ENCODE assay signal across 8 cellular contexts in the genomic region with DNA sequence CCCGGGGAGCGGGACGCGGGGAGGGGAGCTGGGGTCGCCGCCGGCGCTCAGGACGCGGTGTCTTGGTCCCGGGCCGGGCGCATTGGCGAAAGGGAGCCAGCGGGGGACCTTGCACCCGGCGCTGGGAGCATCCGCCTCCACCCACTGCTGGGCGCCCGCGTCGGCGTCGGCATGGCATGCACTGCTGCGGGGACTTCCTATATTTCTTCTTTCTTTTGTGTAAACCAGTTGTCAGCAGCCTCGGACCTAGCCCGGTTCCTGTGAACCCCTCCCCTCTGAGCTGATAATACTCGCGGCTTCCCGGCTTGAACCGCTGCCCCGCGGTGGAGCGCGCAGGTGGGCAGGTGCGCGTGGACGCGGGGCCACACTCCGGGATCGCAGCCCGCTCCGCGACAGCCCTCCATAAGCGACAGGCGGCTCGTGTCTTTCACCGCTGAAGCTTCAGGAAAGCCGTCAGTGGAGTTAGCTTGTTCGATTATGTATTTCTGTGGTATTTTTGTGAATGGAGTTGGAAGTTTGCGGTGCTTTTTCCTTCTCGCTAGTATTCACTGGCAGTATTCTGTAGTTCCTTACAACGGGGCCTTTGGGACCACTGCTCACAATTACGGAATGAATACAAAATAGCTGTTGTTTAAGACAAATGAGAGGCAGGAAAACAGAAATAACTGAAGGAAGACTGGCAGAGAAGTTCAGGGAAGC. TPM values are rescaled to one million over a fixed set of nuclear protein-coding genes. Genes with fewer than 3 reads are reported as not detected.
DNase-seq lines count a peak whose midpoint lies in the region; ATAC-seq and TF ChIP-seq lines count a peak whose summit lies in the region.

No MANE protein-coding gene starts in this region.

- no peaks in the 10 kb centered on the region for H3K79me2 ChIP-seq in OCI-LY7 (ENCODE audit: insufficient read depth, low read depth, low read length)

- no peak for TF ChIP-seq CTCF in OCI-LY7 (conservative IDR thresholded peaks at IDR 0.05; ENCODE audit: low read length)
- TF ChIP-seq CTCF in cardiac muscle cell (IDR thresholded peaks at IDR 0.05; ENCODE audit: low read depth, low read length), result no peak
- no peak for TF ChIP-seq CTCF in prostate gland (IDR thresholded peaks at IDR 0.05)

- CTCF ChIA-PET in OCI-LY7 (lab: Charles Lee; ENCODE audit: unreplicated experiment), result no interaction called here

- no peak overlapping the region for H2AFZ ChIP-seq in OCI-LY7 (ENCODE audit: low read length)

- ATAC-seq in GM18909 (IDR thresholded peaks at IDR 0.05; ENCODE audit: poor library complexity, unreplicated experiment), result peak; percentile 27
- ATAC-seq in HG03196 (IDR thresholded peaks at IDR 0.05; ENCODE audit: unreplicated experiment), result peak; percentile 17

- H3K27me3 ChIP-seq in cardiac muscle cell (peaks cover 63% of the 10 kb centered on the region), prostate gland (replicated peaks; ENCODE audit: insufficient read depth) (no peaks in the 10 kb centered on the region)

- H3K27ac ChIP-seq in OCI-LY7 (ENCODE audit: low read depth, low read length, poor library complexity, severe bottlenecking) (no peak overlapping the region), cardiac muscle cell (no peak overlapping the region), prostate gland (no peak overlapping the region)

- no peaks in the 10 kb centered on the region for H3K9me2 ChIP-seq in OCI-LY7 (ENCODE audit: insufficient read depth, low read length)

- peak overlapping the region; percentile 31; the same call in 1 of the 2 replicates for H3K4me2 ChIP-seq in OCI-LY7 (ENCODE audit: low read length)

- H3K4me3 ChIP-seq in OCI-LY7 (ENCODE audit: low read depth, low read length, poor library complexity, severe bottlenecking) (peak overlapping the region; percentile 19), cardiac muscle cell (peak overlapping the region; percentile 64), prostate gland (peak overlapping the region; percentile 46 to 51)

- POLR2A ChIA-PET in OCI-LY7 (lab: Charles Lee), result interaction anchor here (0.6 to 0.7 kb wide), 2 partner anchors 249 to 686 kb away, joined by 3 to 4 read pairs; no protein-coding TSS in a partner anchor

- no peaks in the 10 kb centered on the region for H3K9me3 ChIP-seq in OCI-LY7 (ENCODE audit: low read length)
- H3K9me3 ChIP-seq in cardiac muscle cell (ENCODE audit: low read depth), result no peaks in the 10 kb centered on the region
- no peaks in the 10 kb centered on the region for H3K9me3 ChIP-seq in prostate gland

- DNase-seq in AG08396 (ENCODE audit: low spot score) (peak; percentile 30), OCI-LY7 (ENCODE audit: low spot score) (no peak), activated gamma-delta T cell treated with Interleukin-2 at 50 U/mL for 16 hours (peak; percentile 11), cardiac muscle cell (ENCODE audit: low read depth in 1 of 2, low spot score in 1 of 2) (peak in 1 of 2 donors; percentile 25), prostate gland (ENCODE audit: low spot score) (peak; percentile 8), mucosa of gallbladder (ENCODE audit: low spot score) (no peak)

- no peaks in the 10 kb centered on the region for H3K36me3 ChIP-seq in OCI-LY7 (ENCODE audit: insufficient read depth, low read length)
- H3K36me3 ChIP-seq in cardiac muscle cell, result no peaks in the 10 kb centered on the region
- no peaks in the 10 kb centered on the region for H3K36me3 ChIP-seq in prostate gland

- 0 out of 2 replicates have a peak, but pooled peaks cover 4% of the 10 kb centered on the region for H4K20me1 ChIP-seq in OCI-LY7 (ENCODE audit: insufficient read depth, low read length)

- H3K4me1 ChIP-seq in OCI-LY7 (ENCODE audit: insufficient read depth, low read length, poor library complexity, severe bottlenecking) (no peaks in the 10 kb centered on the region), cardiac muscle cell (ENCODE audit: low read depth) (no peaks in the 10 kb centered on the region), prostate gland (replicated peaks) (no peaks in the 10 kb centered on the region)

- no peak for TF ChIP-seq POLR2A in prostate gland (IDR thresholded peaks at IDR 0.05)

- WGBS in prostate gland, result under 1% methylated on average over 53 of the region's 54 CpGs

- intact Hi-C loops in OCI-LY7 (cut with micrococcal nuclease; ENCODE audit: unreplicated experiment) (no loop called here), prostate gland (cut with DNase I) (no loop called here)

- BruUV-seq in OCI-LY7 (replicated peaks; lab: Mats Ljungman, UMichigan), result no TSS peak

RNA-seq across cellular contexts. Expression of a gene that starts 0.8 kb away (rescaled TPM):
- total RNA-seq in OCI-LY7 (2014; rRNA removed; shearing (Covaris generic)), result 0.05 and 0.06 TPM in 2 replicates
- total RNA-seq in OCI-LY7 (2022), result not detected in 2 replicates
- total RNA-seq in cardiac muscle cell, result 0.98 and 1.2 TPM in 2 replicates
- polyA plus RNA-seq in cardiac muscle cell, result 0.72 and 1.4 TPM in 2 replicates
- 1 to 10 TPM; 2.0 to 2.5 TPM for total RNA-seq in prostate gland
- total RNA-seq in mucosa of gallbladder, result 8.2 TPM

Comparison
In these comparisons a context has a peak if more than half of its experiments do, and no peak if none do; other contexts are left out.
1. DNase-seq: peak in AG08396 (single experiment), activated gamma-delta T cell treated with Interleukin-2 at 50 U/mL for 16 hours (single experiment) and prostate gland (single experiment); none in OCI-LY7 (single experiment) and mucosa of gallbladder (single experiment).
2. Peak in every context shown above with its lines, with median percentiles within 50 percentile points of each other: H3K4me3 ChIP-seq.